17 cellular contexts compared by ENCODE assay signal in genomic region chr12:42918387-42918786, GRCh38.
DNase-seq lines count a peak whose midpoint lies in the region; ATAC-seq and TF ChIP-seq lines count a peak whose summit lies in the region.
"Had no signal": no experiment of that assay in that cellular context is flagged by ENCODE, and none has a peak within 500 bp of the region (broad histone marks: within the 10 kb centered on the region; RNA-seq: fewer than 3 reads in every experiment).

No MANE protein-coding gene starts in this region.

- no peak for TF ChIP-seq CTCF in Panc1 (IDR thresholded peaks at IDR 0.05)
- TF ChIP-seq CTCF in WERI-Rb-1 (IDR thresholded peaks at IDR 0.05; ENCODE audit: low read depth, low read length) = no peak
- TF ChIP-seq CTCF in hepatocyte (IDR thresholded peaks at IDR 0.05; ENCODE audit: poor library complexity) = no peak
- no peak for TF ChIP-seq CTCF in nephron (IDR thresholded peaks at IDR 0.05; ENCODE audit: unreplicated experiment in 3 of 3)
- TF ChIP-seq CTCF in lower leg skin (IDR thresholded peaks at IDR 0.05) = no peak

- CTCF ChIA-PET in Panc1 (lab: Charles Lee) = no interaction called here

- H3K27ac ChIP-seq in Panc1 (ENCODE audit: low read length) (peak overlapping the region; percentile 62; the same call in 1 of the 2 replicates), WERI-Rb-1 (no peak overlapping the region), hepatocyte (peak overlapping the region; percentile 1)
- H3K27ac ChIP-seq: RWPE1 had no signal

- BruUV-seq in Panc1 (replicated peaks; lab: Mats Ljungman, UMichigan) = no TSS peak

- H3K36me3 ChIP-seq in Panc1 (ENCODE audit: control insufficient read depth, insufficient read depth, low read length) = no peaks in the 10 kb centered on the region
- no peaks in the 10 kb centered on the region for H3K36me3 ChIP-seq in WERI-Rb-1
- no peaks in the 10 kb centered on the region for H3K36me3 ChIP-seq in hepatocyte (replicated peaks; ENCODE audit: insufficient read depth, low read depth)
- H3K36me3 ChIP-seq: HAP-1 had no signal

- H3K9me3 ChIP-seq in Panc1 (ENCODE audit: control insufficient read depth, insufficient read depth, low read depth, low read length) (no peaks in the 10 kb centered on the region), WERI-Rb-1 (ENCODE audit: severe bottlenecking) (no peaks in the 10 kb centered on the region), hepatocyte (ENCODE audit: low read depth) (no peaks in the 10 kb centered on the region)

- peak overlapping the region; percentile 27 to 93 (median 92) for H3K27ac Mint-ChIP-seq in nephron
- H3K27ac Mint-ChIP-seq: CD8-positive, alpha-beta T cell had no signal

- TF ChIP-seq POLR2A in lower leg skin (IDR thresholded peaks at IDR 0.05) (no peak), erythroblast (IDR thresholded peaks at IDR 0.05; ENCODE audit: low read length) (no peak)

- DNase-seq in Panc1 (ENCODE audit: low read depth, low spot score) (no peak), WERI-Rb-1 (peak; percentile 8), hepatocyte (ENCODE audit: low spot score) (peak; percentile 17), NCI-H1436 treated with DMSO at 0.1 percent for 48 hours (lab: John Stamatoyannopoulos, UW) (no peak), lower leg skin (ENCODE audit: low spot score in 2 of 2) (no peak), erythroblast (lab: John Stamatoyannopoulos, UW) (no peak)
- DNase-seq: CD8-positive, alpha-beta T cell; DND-41; GF-D8; Karpas-422; NCI-H1105 treated with DMSO at 0.1 percent for 48 hours; NCI-H187 treated with DMSO at 0.1 percent for 48 hours; NCI-H510A treated with DMSO at 0.1 percent for 48 hours had no signal

- peaks cover 16% of the 10 kb centered on the region for H3K4me1 ChIP-seq in Panc1 (ENCODE audit: control insufficient read depth, insufficient read depth, low read length)
- H3K4me1 ChIP-seq in hepatocyte (ENCODE audit: insufficient read depth) = peaks cover 45% of the 10 kb centered on the region
- H3K4me1 ChIP-seq: HAP-1 had no signal

- no peaks in the 10 kb centered on the region for H3K27me3 Mint-ChIP-seq in nephron (ENCODE audit: low read depth)

- no peak overlapping the region for H2AFZ ChIP-seq in hepatocyte

- H3K36me3 Mint-ChIP-seq in nephron (ENCODE audit: low read depth) = no peaks in the 10 kb centered on the region
- H3K36me3 Mint-ChIP-seq: CD8-positive, alpha-beta T cell had no signal

- ATAC-seq in Panc1 (no peak), GM19324 (IDR thresholded peaks at IDR 0.05; ENCODE audit: low FRiP score, unreplicated experiment) (no peak)
- ATAC-seq: CD8-positive, alpha-beta T cell had no signal

- H3K4me3 Mint-ChIP-seq in nephron = no peak overlapping the region
- H3K4me3 Mint-ChIP-seq: CD8-positive, alpha-beta T cell had no signal

- H3K9me2 ChIP-seq in hepatocyte (replicated peaks; ENCODE audit: insufficient read depth) = no peaks in the 10 kb centered on the region

- in situ Hi-C loops in Panc1 (cut with HindIII; ENCODE audit: low pct_unique_long_range_greater_than_20kb, low sequenced_read_pairs) = no loop called here

- POLR2A ChIA-PET in Panc1 (lab: Charles Lee) = no interaction called here

- peaks cover 64% of the 10 kb centered on the region for H3K4me1 Mint-ChIP-seq in nephron

- 58% methylated on average over 3 of the region's 3 CpGs for WGBS in hepatocyte (ENCODE audit: low lambda C conversion rate, missing lambda C conversion rate)
- 82 to 86% methylated on average over 3 of the region's 3 CpGs for WGBS in lower leg skin, 2 donors

- no peak overlapping the region for H3K4me2 ChIP-seq in hepatocyte

- intact Hi-C loops in Panc1 (cut with micrococcal nuclease; ENCODE audit: unreplicated experiment) = no loop called here
- intact Hi-C loops in lower leg skin (cut with DNase I; ENCODE audit: low total_unique reads) = no loop called here

- H4K20me1 ChIP-seq in hepatocyte (ENCODE audit: insufficient read depth, poor library complexity, severe bottlenecking) = no peaks in the 10 kb centered on the region

- no peaks in the 10 kb centered on the region for H3K79me2 ChIP-seq in hepatocyte

- H3K9me3 Mint-ChIP-seq in nephron = no peaks in the 10 kb centered on the region
- H3K9me3 Mint-ChIP-seq: CD8-positive, alpha-beta T cell had no signal

- H3K27me3 ChIP-seq in Panc1 (ENCODE audit: control insufficient read depth, insufficient read depth, low read length) (no peaks in the 10 kb centered on the region), WERI-Rb-1 (ENCODE audit: insufficient read depth, low read depth, severe bottlenecking) (no peaks in the 10 kb centered on the region), hepatocyte (no peaks in the 10 kb centered on the region)

- H3K4me3 ChIP-seq in Panc1 (ENCODE audit: low read depth in 2 of 2, low read length in 2 of 2) = no peak overlapping the region
- H3K4me3 ChIP-seq in WERI-Rb-1 (ENCODE audit: low read depth, low read length) = no peak overlapping the region
- H3K4me3 ChIP-seq in hepatocyte = no peak overlapping the region
- H3K4me3 ChIP-seq in lower leg skin (ENCODE audit: low read depth, poor library complexity, severe bottlenecking) = no peak overlapping the region
- H3K4me3 ChIP-seq: HAP-1 had no signal

Comparison
In these comparisons a context has a peak if more than half of its experiments do, and no peak if none do; other contexts are left out.
1. DNase-seq: peak in WERI-Rb-1 (single experiment) and hepatocyte (single experiment); none in Panc1 (single experiment), NCI-H1436 treated with DMSO at 0.1 percent for 48 hours (single experiment), lower leg skin (0 of 2) and erythroblast (0 of 2).